ENCODE assay signal across 28 cellular contexts in genomic region chr7:125468855-125469174, GRCh38.
"Had no signal": no experiment of that assay in that cellular context is flagged by ENCODE, and none has a peak within 500 bp of the region (broad histone marks: within the 10 kb centered on the region; RNA-seq: fewer than 3 reads in every experiment).

No MANE protein-coding gene starts in this region.

- DNase-seq: activated CD4-positive, alpha-beta memory T cell treated with anti-CD3 and anti-CD28 coated beads, Interleukin-2, amount 10 ng/mL, durations not matched to agents 7 days and 5 days; activated CD4-positive, alpha-beta T cell treated with anti-CD3 and anti-CD28 coated beads for 1 hour; activated CD4-positive, alpha-beta T cell treated with anti-CD3 and anti-CD28 coated beads for 4 hours; activated CD4-positive, alpha-beta T cell treated with anti-CD3 and anti-CD28 coated beads, Interleukin-2, amount 10 ng/mL, durations not matched to agents 7 days and 5 days; activated CD4-positive, alpha-beta T cell treated with anti-CD3 and anti-CD28 coated beads, Interleukin-2, amount 50 U/mL, for 4 hours; activated CD8-positive, alpha-beta memory T cell treated with anti-CD3 and anti-CD28 coated beads, Interleukin-2, amount 50 U/mL, for 48 hours; activated naive CD4-positive, alpha-beta T cell treated with anti-CD3 and anti-CD28 coated beads for 36 hours; activated naive CD8-positive, alpha-beta T cell treated with anti-CD3 and anti-CD28 coated beads for 36 hours; activated naive CD8-positive, alpha-beta T cell treated with anti-CD3 and anti-CD28 coated beads, Interleukin-2, amount 50 U/mL, for 24 hours; activated T-cell treated with anti-CD3 and anti-CD28 coated beads for 4 hours; activated T-cell treated with anti-CD3 and anti-CD28 coated beads, Interleukin-2, amount 50 U/mL, for 24 hours; activated T-cell treated with anti-CD3 and anti-CD28 coated beads, Interleukin-2, amount 50 U/mL, for 72 hours; adrenal gland; amygdala; central memory CD4-positive, alpha-beta T cell; cerebellar nuclear complex; colonic mucosa; dorsolateral prefrontal cortex; effector memory CD8-positive, alpha-beta T cell; erythroblast; foreskin keratinocyte; heart right ventricle; T-helper 2 cell had no signal

- H3K4me1 ChIP-seq: adrenal gland, ascending aorta, breast epithelium, colonic mucosa, esophagus muscularis mucosa, foreskin keratinocyte, gastroesophageal sphincter, heart right ventricle had no signal

- H3K4me3 ChIP-seq: adrenal gland, ascending aorta, breast epithelium, cardiac muscle cell, colonic mucosa, dorsolateral prefrontal cortex, esophagus muscularis mucosa, gastroesophageal sphincter, heart right ventricle had no signal

- H3K9me3 ChIP-seq: adrenal gland, ascending aorta, breast epithelium, colonic mucosa, esophagus muscularis mucosa, gastroesophageal sphincter had no signal

- H3K27ac ChIP-seq: adrenal gland, ascending aorta, breast epithelium, cardiac muscle cell, colonic mucosa, dorsolateral prefrontal cortex, esophagus muscularis mucosa, foreskin keratinocyte, gastroesophageal sphincter, heart right ventricle had no signal

- ATAC-seq: activated naive CD8-positive, alpha-beta T cell treated with anti-CD3 and anti-CD28 coated beads, Interleukin-2, amount 50 U/mL, for 24 hours; activated T-cell treated with anti-CD3 and anti-CD28 coated beads, Interleukin-2, amount 50 U/mL, for 72 hours; effector memory CD8-positive, alpha-beta T cell; foreskin keratinocyte had no signal

- H3K27me3 ChIP-seq: adrenal gland, ascending aorta, breast epithelium, cardiac muscle cell, colonic mucosa, dorsolateral prefrontal cortex, esophagus muscularis mucosa, foreskin keratinocyte, gastroesophageal sphincter, heart right ventricle had no signal

- H3K36me3 ChIP-seq: adrenal gland, ascending aorta, breast epithelium, cardiac muscle cell, colonic mucosa, esophagus muscularis mucosa, gastroesophageal sphincter, heart right ventricle had no signal
